8 cellular contexts compared by ENCODE assay signal in the genomic region with DNA sequence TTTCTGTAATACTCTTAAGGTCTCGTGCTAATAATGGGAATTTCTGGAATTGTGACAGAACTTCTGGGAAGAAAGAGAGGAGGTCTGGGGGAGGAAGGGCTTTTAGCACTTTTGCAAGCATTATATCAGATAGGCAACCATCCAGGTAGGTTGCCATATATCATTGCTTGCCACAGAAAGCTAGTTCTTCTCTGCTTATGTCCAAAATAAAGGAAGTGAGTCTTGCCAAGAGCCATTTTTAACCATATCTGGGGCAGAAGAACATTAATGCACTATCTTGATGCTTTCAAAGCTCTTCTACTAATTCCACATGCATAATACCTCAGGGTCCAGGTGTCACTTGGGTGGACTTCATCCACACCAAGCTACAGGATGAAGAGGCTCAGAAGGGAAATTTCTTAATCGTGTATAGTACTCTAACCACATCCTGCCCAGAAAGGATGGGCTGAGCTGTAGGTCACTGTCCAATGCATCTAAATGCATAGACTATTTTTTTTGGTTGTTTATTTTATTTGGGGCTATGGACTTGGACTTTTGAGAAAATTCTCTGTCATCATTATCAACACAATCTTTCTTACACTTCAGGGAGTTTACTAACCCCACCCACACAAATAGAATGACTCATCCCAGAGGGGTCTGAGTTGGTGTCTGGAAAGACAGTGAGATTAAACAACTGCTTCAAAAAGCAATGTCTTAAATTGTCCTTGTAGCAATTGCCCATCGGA.
DNase-seq lines count a peak whose midpoint lies in the region; ATAC-seq lines count a peak whose summit lies in the region.

No MANE protein-coding gene starts in this region.

- in situ Hi-C loops in GM23248 (cut with MboI): no loop called here

- peaks cover 31% of the 10 kb centered on the region for H3K4me1 ChIP-seq in GM23248 (ENCODE audit: insufficient read depth)
- peaks cover 3% of the 10 kb centered on the region; the same call in 1 of the 2 replicates for H3K4me1 ChIP-seq in Karpas-422 (ENCODE audit: low read length)
- peaks cover 44% of the 10 kb centered on the region for H3K4me1 ChIP-seq in CD8-positive, alpha-beta memory T cell (ENCODE audit: insufficient read depth, low read length)

- H3K4me3 ChIP-seq in GM23248: no peak overlapping the region
- no peak overlapping the region for H3K4me3 ChIP-seq in Karpas-422 (ENCODE audit: low read length)
- H3K4me3 ChIP-seq in CD8-positive, alpha-beta memory T cell (ENCODE audit: low read length): no peak overlapping the region

- H3K9me3 ChIP-seq in GM23248 (ENCODE audit: low read depth) (no peaks in the 10 kb centered on the region), Karpas-422 (ENCODE audit: low read length) (no peaks in the 10 kb centered on the region)
- no peaks in the 10 kb centered on the region for H3K9me3 ChIP-seq in CD8-positive, alpha-beta memory T cell (ENCODE audit: low read length)

- DNase-seq in GM23248 (peak; percentile 62), Karpas-422 (peak; percentile 49), memory B cell (ENCODE audit: low spot score in 2 of 2) (no peak), NCI-H524 (lab: John Stamatoyannopoulos, UW) (no peak), SKM-1 treated with dmso at 0.1 percent for 144 hours (lab: John Stamatoyannopoulos, UW; ENCODE audit: unreplicated experiment) (no peak), NCI-H510A treated with DMSO at 0.1 percent for 48 hours (lab: John Stamatoyannopoulos, UW) (no peak)
- no peak for DNase-seq in CD8-positive, alpha-beta memory T cell

- H4K20me1 ChIP-seq in GM23248 (ENCODE audit: insufficient read depth): no peaks in the 10 kb centered on the region
- no peaks in the 10 kb centered on the region for H4K20me1 ChIP-seq in Karpas-422 (ENCODE audit: insufficient read depth, low read depth, low read length)

- H2AFZ ChIP-seq in GM23248 (no peak overlapping the region), Karpas-422 (ENCODE audit: low read length) (no peak overlapping the region)

- H3K9me2 ChIP-seq in GM23248 (ENCODE audit: insufficient read depth) (no peaks in the 10 kb centered on the region), Karpas-422 (replicated peaks; ENCODE audit: insufficient read depth, low read length) (no peaks in the 10 kb centered on the region)

- WGBS in GM23248 (ENCODE audit: low coverage in 1 of 2, low lambda C conversion rate in 2 of 2, missing lambda C conversion rate in 2 of 2), 2 experiments: 46 to 49% methylated on average over 3 of the region's 3 CpGs

- no peaks in the 10 kb centered on the region for H3K36me3 ChIP-seq in GM23248 (ENCODE audit: low read depth)
- no peaks in the 10 kb centered on the region for H3K36me3 ChIP-seq in Karpas-422 (ENCODE audit: insufficient read depth, low read length)
- no peaks in the 10 kb centered on the region for H3K36me3 ChIP-seq in CD8-positive, alpha-beta memory T cell (ENCODE audit: insufficient read depth, low read length)

- CTCF ChIA-PET in CD8-positive, alpha-beta memory T cell (lab: Charles Lee): no interaction called here

- H3K79me2 ChIP-seq in GM23248 (ENCODE audit: insufficient read depth): no peaks in the 10 kb centered on the region
- no peaks in the 10 kb centered on the region for H3K79me2 ChIP-seq in Karpas-422 (ENCODE audit: low read length)

- no peaks in the 10 kb centered on the region for H3K9me3 Mint-ChIP-seq in memory B cell
- H3K9me3 Mint-ChIP-seq in CD8-positive, alpha-beta memory T cell: no peaks in the 10 kb centered on the region

- no peaks in the 10 kb centered on the region for H3K27me3 Mint-ChIP-seq in memory B cell
- no peaks in the 10 kb centered on the region for H3K27me3 Mint-ChIP-seq in CD8-positive, alpha-beta memory T cell

- H3K9ac ChIP-seq in GM23248 (no peak overlapping the region), Karpas-422 (ENCODE audit: low read length) (no peak overlapping the region)

- H3K27me3 ChIP-seq in GM23248 (replicated peaks; ENCODE audit: insufficient read depth) (no peaks in the 10 kb centered on the region), Karpas-422 (ENCODE audit: low read length) (no peaks in the 10 kb centered on the region)
- no peaks in the 10 kb centered on the region for H3K27me3 ChIP-seq in CD8-positive, alpha-beta memory T cell (ENCODE audit: insufficient read depth, low read length, poor library complexity, severe bottlenecking)

- H3F3A ChIP-seq in GM23248 (ENCODE audit: insufficient read depth): peaks cover 14% of the 10 kb centered on the region; the same call in 1 of the 2 replicates

- H3K27ac ChIP-seq in GM23248 (no peak overlapping the region), Karpas-422 (ENCODE audit: low read length) (no peak overlapping the region)
- H3K27ac ChIP-seq in CD8-positive, alpha-beta memory T cell (ENCODE audit: low read depth, low read length): no peak overlapping the region

- H3K36me3 Mint-ChIP-seq in memory B cell: no peaks in the 10 kb centered on the region
- H3K36me3 Mint-ChIP-seq in CD8-positive, alpha-beta memory T cell: no peaks in the 10 kb centered on the region

- no peak overlapping the region for H3K27ac Mint-ChIP-seq in memory B cell
- H3K27ac Mint-ChIP-seq in CD8-positive, alpha-beta memory T cell: no peak overlapping the region

- peak overlapping the region; percentile 17 for H3K4me2 ChIP-seq in GM23248 (ENCODE audit: unreplicated experiment)
- H3K4me2 ChIP-seq in Karpas-422 (ENCODE audit: low read depth, low read length, poor library complexity, severe bottlenecking): no peak overlapping the region

- H3K4me3 Mint-ChIP-seq in memory B cell: no peak overlapping the region
- H3K4me3 Mint-ChIP-seq in CD8-positive, alpha-beta memory T cell: no peak overlapping the region

- peak; percentile 53 for ATAC-seq in GM18861 (IDR thresholded peaks at IDR 0.05; ENCODE audit: unreplicated experiment)
- ATAC-seq in memory B cell (ENCODE audit: low read depth): peak; percentile 29

- peaks cover 3% of the 10 kb centered on the region for H3K4me1 Mint-ChIP-seq in memory B cell
- peaks cover 3 to 6% (median 4%) of the 10 kb centered on the region in 3 donors for H3K4me1 Mint-ChIP-seq in CD8-positive, alpha-beta memory T cell

- POLR2A ChIA-PET in CD8-positive, alpha-beta memory T cell (lab: Charles Lee): interaction anchor here (0.8 kb wide), 1 partner anchor 13 kb away, joined by 3 read pairs; no protein-coding TSS in a partner anchor

Comparison
In these comparisons a context has a peak if more than half of its experiments do, and no peak if none do; other contexts are left out.
1. DNase-seq: peak in GM23248 (single experiment) and Karpas-422 (single experiment); none in memory B cell (0 of 2), NCI-H524 (0 of 2), SKM-1 treated with dmso at 0.1 percent for 144 hours (single experiment), NCI-H510A treated with DMSO at 0.1 percent for 48 hours (single experiment) and CD8-positive, alpha-beta memory T cell (0 of 5).